20 cellular contexts compared by ENCODE assay signal in the genomic region with DNA sequence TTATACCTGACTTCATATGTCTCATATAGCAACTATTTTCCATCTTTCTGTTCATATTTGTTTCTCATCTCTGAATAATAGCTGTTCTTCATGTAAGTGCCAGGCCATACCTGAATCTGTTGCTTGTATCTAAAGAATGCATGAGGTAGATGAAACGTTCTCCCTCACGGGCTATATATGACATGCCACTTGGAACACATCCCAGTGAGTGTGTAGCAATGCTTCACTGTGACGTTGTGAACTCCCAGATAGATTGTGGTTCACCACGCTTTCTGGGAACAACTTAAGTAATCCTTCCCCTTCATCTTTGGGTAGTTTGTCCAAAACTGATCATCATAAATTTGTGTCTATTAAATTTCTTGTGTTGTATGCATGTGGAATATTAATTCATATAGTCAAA.
A peak's percentile ranks its signal among the peaks of the same experiment; 100 is the strongest.
DNase-seq lines count a peak whose midpoint lies in the region; TF ChIP-seq lines count a peak whose summit lies in the region.
"Had no signal": no experiment of that assay in that cellular context is flagged by ENCODE, and none has a peak within 500 bp of the region (broad histone marks: within the 10 kb centered on the region; RNA-seq: fewer than 3 reads in every experiment).

No MANE protein-coding gene starts in this region.

- no peak for TF ChIP-seq POLR2A in prostate gland (IDR thresholded peaks at IDR 0.05)

- intact Hi-C loops in prostate gland (cut with DNase I) = no loop called here

- no peak for TF ChIP-seq CTCF in astrocyte of the spinal cord (IDR thresholded peaks at IDR 0.05; ENCODE audit: low read depth, low read length)
- TF ChIP-seq CTCF in prostate gland (IDR thresholded peaks at IDR 0.05) = no peak

- DNase-seq in ELR (ENCODE audit: low read depth) = peak; percentile 35
- DNase-seq in OCI-M1 (lab: John Stamatoyannopoulos, UW) = peak; percentile 81
- peak; percentile 64 for DNase-seq in astrocyte of the spinal cord (ENCODE audit: low read depth, low spot score)
- DNase-seq in iris pigment epithelial cell (ENCODE audit: low read depth) = peak; percentile 96
- no peak for DNase-seq in NCI-H510A treated with DMSO at 0.1 percent for 48 hours (lab: John Stamatoyannopoulos, UW)
- DNase-seq in prostate gland (ENCODE audit: low spot score) = no peak
- no peak for DNase-seq in HUDEP-2 (lab: John Stamatoyannopoulos, UW; ENCODE audit: unreplicated experiment in 76 of 76)
- no peak for DNase-seq in NCI-H1436 treated with DMSO at 0.1 percent for 48 hours (lab: John Stamatoyannopoulos, UW)
- DNase-seq: activated B cell treated with CpG ODN at 0.5 μM for 24 hours; activated CD8-positive, alpha-beta T cell treated with anti-CD3 and anti-CD28 coated beads, Interleukin-2, amount 10 ng/mL, durations not matched to agents 7 days and 5 days; activated naive CD8-positive, alpha-beta T cell treated with anti-CD3 and anti-CD28 coated beads for 36 hours; activated T-cell treated with anti-CD3 and anti-CD28 coated beads, Interleukin-2, amount 50 U/mL, for 48 hours; Caco-2; effector CD4-positive, alpha-beta T cell; left lung; NCI-H1105 treated with DMSO at 0.1 percent for 48 hours; NCI-H2171; NCI-H82; stimulated activated CD4-positive, alpha-beta T cell treated with anti-CD3 and anti-CD28 coated beads, Interleukin-4, amount 100 ng/mL, for 4 hours had no signal

- in situ Hi-C loops in astrocyte of the spinal cord (cut with HindIII; ENCODE audit: low sequenced_read_pairs) = loop anchor here (25.0 kb wide), 1 partner anchor 862 kb away; a partner anchor contains a TSS

- H3K27me3 ChIP-seq in prostate gland (replicated peaks; ENCODE audit: insufficient read depth) = no peaks in the 10 kb centered on the region
- H3K27me3 ChIP-seq: left lung, suprapubic skin had no signal

- no peaks in the 10 kb centered on the region for H3K36me3 ChIP-seq in prostate gland
- H3K36me3 ChIP-seq: left lung, suprapubic skin had no signal

- H3K27ac ChIP-seq in prostate gland = no peak overlapping the region
- H3K27ac ChIP-seq: left lung, suprapubic skin had no signal

- H3K4me1 ChIP-seq in prostate gland (replicated peaks) = no peaks in the 10 kb centered on the region
- H3K4me1 ChIP-seq: left lung, suprapubic skin had no signal

- 54% methylated on average over 4 of the region's 4 CpGs for WGBS in prostate gland

- H3K9me3 ChIP-seq in prostate gland = no peaks in the 10 kb centered on the region
- H3K9me3 ChIP-seq: Caco-2, left lung, suprapubic skin had no signal

- no peak overlapping the region for H3K4me3 ChIP-seq in astrocyte of the spinal cord (ENCODE audit: low read depth, low read length)
- no peak overlapping the region for H3K4me3 ChIP-seq in prostate gland
- H3K4me3 ChIP-seq: left lung, suprapubic skin had no signal

Comparison
In these comparisons a context has a peak if more than half of its experiments do, and no peak if none do; other contexts are left out.
1. DNase-seq: peak in ELR (single experiment), OCI-M1 (single experiment), astrocyte of the spinal cord (single experiment) and iris pigment epithelial cell (single experiment); none in NCI-H510A treated with DMSO at 0.1 percent for 48 hours (single experiment), prostate gland (single experiment), HUDEP-2 (0 of 76) and NCI-H1436 treated with DMSO at 0.1 percent for 48 hours (single experiment).